ENCODE assay signal across 18 cellular contexts in the genomic region with DNA sequence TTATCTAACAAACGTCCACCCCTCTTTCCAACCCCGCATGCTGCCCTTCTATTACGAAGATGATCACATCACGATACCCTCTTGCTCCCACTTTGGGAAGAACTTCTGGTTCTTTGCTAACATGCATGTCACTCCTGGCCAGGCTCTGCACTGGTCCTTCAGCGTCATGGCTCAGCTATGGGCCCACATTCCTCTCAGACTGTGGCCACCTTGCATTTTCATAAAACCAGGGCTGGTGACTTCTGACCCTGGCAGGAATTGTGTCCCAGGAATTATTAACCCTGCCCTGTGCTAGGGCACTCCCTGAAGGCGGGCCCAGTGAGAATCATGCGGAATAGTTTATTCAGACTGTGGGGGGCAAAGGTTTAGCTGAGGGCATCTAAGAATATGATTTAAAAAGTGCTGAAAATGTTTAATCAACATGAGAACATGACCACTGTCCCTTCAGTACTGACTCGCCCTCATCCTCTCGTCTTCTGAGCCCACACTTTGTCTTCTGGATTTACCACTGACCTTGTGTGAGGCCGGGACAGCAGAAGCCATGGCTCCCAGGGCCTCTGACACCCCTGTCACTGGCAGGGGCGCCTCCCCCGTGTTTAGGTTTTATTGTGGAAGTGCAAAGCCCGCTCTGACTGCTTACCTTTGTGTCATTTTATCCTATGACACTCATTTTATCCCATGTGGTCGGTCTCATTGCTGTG. TPM values are rescaled to one million over a fixed set of nuclear protein-coding genes. Genes with fewer than 3 reads are reported as not detected.
A peak's percentile ranks its signal among the peaks of the same experiment; 100 is the strongest.
DNase-seq lines count a peak whose midpoint lies in the region; ATAC-seq, FAIRE-seq and TF ChIP-seq lines count a peak whose summit lies in the region.
"Had no signal": no experiment of that assay in that cellular context is flagged by ENCODE, and none has a peak within 500 bp of the region (broad histone marks: within the 10 kb centered on the region; RNA-seq: fewer than 3 reads in every experiment).

No MANE protein-coding gene starts in this region.

- no peak overlapping the region for H3K4me3 ChIP-seq in adrenal gland
- no peak overlapping the region for H3K4me3 ChIP-seq in skin epidermis
- H3K4me3 ChIP-seq: GM12878, psoas muscle had no signal

- intact Hi-C loops in adrenal gland (cut with DNase I), result no loop called here
- intact Hi-C loops in activated CD4-positive, alpha-beta memory T cell treated with anti-CD3 and anti-CD28 coated beads for 36 hours (cut with micrococcal nuclease), result no loop called here

- no peaks in the 10 kb centered on the region for H3K4me1 Mint-ChIP-seq in activated CD4-positive, alpha-beta memory T cell treated with anti-CD3 and anti-CD28 coated beads for 36 hours (ENCODE audit: low read depth)
- peaks cover 12% of the 10 kb centered on the region for H3K4me1 Mint-ChIP-seq in osteocyte (ENCODE audit: unreplicated experiment)

- no peak overlapping the region for H3K27ac Mint-ChIP-seq in activated CD4-positive, alpha-beta memory T cell treated with anti-CD3 and anti-CD28 coated beads for 36 hours
- H3K27ac Mint-ChIP-seq in osteocyte (ENCODE audit: unreplicated experiment), result no peak overlapping the region

- H3K9me3 Mint-ChIP-seq in activated CD4-positive, alpha-beta memory T cell treated with anti-CD3 and anti-CD28 coated beads for 36 hours, result no peaks in the 10 kb centered on the region
- H3K9me3 Mint-ChIP-seq in osteocyte (ENCODE audit: unreplicated experiment), result peaks cover 3% of the 10 kb centered on the region

- H3K27ac ChIP-seq in adrenal gland (peak overlapping the region in 4 of 5 donors; percentile 57 to 83 (median 64)), foreskin keratinocyte (peak overlapping the region; percentile 16), skin epidermis (peak overlapping the region in 18 of 21 experiments; percentile 4 to 81 (median 30))
- H3K27ac ChIP-seq: psoas muscle, WERI-Rb-1 had no signal

- H3K4me3 Mint-ChIP-seq in activated CD4-positive, alpha-beta memory T cell treated with anti-CD3 and anti-CD28 coated beads for 36 hours, result no peak overlapping the region
- no peak overlapping the region for H3K4me3 Mint-ChIP-seq in osteocyte (ENCODE audit: unreplicated experiment)

- no peak for FAIRE-seq in HTR-8/SVneo (lab: Jason Lieb, UNC)
- FAIRE-seq: GM12878, H54 had no signal

- no peaks in the 10 kb centered on the region for H3K36me3 ChIP-seq in adrenal gland (replicated peaks in 1 of 2)
- H3K36me3 ChIP-seq: WERI-Rb-1 had no signal

- DNase-seq in EL (peak; percentile 29), adrenal gland (no peak), foreskin keratinocyte (no peak), HTR-8/SVneo (ENCODE audit: insufficient read length, low spot score) (no peak), osteocyte (ENCODE audit: extremely low spot score, unreplicated experiment) (no peak), NCI-H69 (lab: John Stamatoyannopoulos, UW) (no peak)
- no peak for DNase-seq in activated CD4-positive, alpha-beta memory T cell treated with anti-CD3 and anti-CD28 coated beads for 36 hours
- DNase-seq: activated effector memory CD4-positive, alpha-beta T cell treated with anti-CD3 and anti-CD28 coated beads, Interleukin-2, amount 50 U/mL, for 16 hours; anterior cingulate cortex; MM.1S; NCI-H1930; WERI-Rb-1 had no signal

- no peak for TF ChIP-seq POLR2A in adrenal gland (IDR thresholded peaks at IDR 0.05)

- CTCF ChIA-PET in activated CD4-positive, alpha-beta memory T cell treated with anti-CD3 and anti-CD28 coated beads for 36 hours (lab: Charles Lee), result no interaction called here

- POLR2A ChIA-PET in activated CD4-positive, alpha-beta memory T cell treated with anti-CD3 and anti-CD28 coated beads for 36 hours (lab: Charles Lee), result no interaction called here

- no peak for ATAC-seq in foreskin keratinocyte
- ATAC-seq: GM12878 had no signal

- TF ChIP-seq CTCF in adrenal gland (IDR thresholded peaks at IDR 0.05) (no peak), foreskin keratinocyte (conservative IDR thresholded peaks at IDR 0.05) (no peak), osteocyte (IDR thresholded peaks at IDR 0.05) (no peak)

- H3K9me3 ChIP-seq in adrenal gland (replicated peaks in 1 of 3), result no peaks in the 10 kb centered on the region
- H3K9me3 ChIP-seq: psoas muscle had no signal

- H3K27me3 ChIP-seq in adrenal gland (no peaks in the 10 kb centered on the region), foreskin keratinocyte (no peaks in the 10 kb centered on the region)

- 82 to 85% (median 83%) methylated on average over 13 to 14 of the region's 14 CpGs for WGBS in adrenal gland, 4 donors

- peaks cover 9% of the 10 kb centered on the region for H3K27me3 Mint-ChIP-seq in activated CD4-positive, alpha-beta memory T cell treated with anti-CD3 and anti-CD28 coated beads for 36 hours
- H3K27me3 Mint-ChIP-seq in osteocyte (ENCODE audit: unreplicated experiment), result peaks cover 5% of the 10 kb centered on the region

- no peaks in the 10 kb centered on the region for H3K36me3 Mint-ChIP-seq in activated CD4-positive, alpha-beta memory T cell treated with anti-CD3 and anti-CD28 coated beads for 36 hours
- no peaks in the 10 kb centered on the region for H3K36me3 Mint-ChIP-seq in osteocyte (ENCODE audit: unreplicated experiment)

- H3K4me1 ChIP-seq in adrenal gland (replicated peaks in 1 of 2) (peaks cover 0 to 8% of the 10 kb centered on the region in 2 donors), foreskin keratinocyte (peaks cover 55% of the 10 kb centered on the region)
- H3K4me1 ChIP-seq: psoas muscle had no signal

RNA-seq across cellular contexts. Expression of a gene that starts 38.1 kb away (rescaled TPM):
- total RNA-seq in adrenal gland (10 to 100 TPM in 7 of 8 donors, 1 to 10 TPM in 1; 9.8 to 72.7 (median 27.0) TPM), foreskin keratinocyte (345 and 346 TPM in 2 replicates), osteocyte (650 and 687 TPM in 2 replicates)
- polyA plus RNA-seq in adrenal gland (1 to 10 TPM; 5.6 to 7.9 (median 6.1) TPM), foreskin keratinocyte (85.3 and 98.3 TPM in 2 replicates)
- total RNA-seq in activated CD4-positive, alpha-beta memory T cell treated with anti-CD3 and anti-CD28 coated beads for 36 hours, result not detected
- total RNA-seq: activated CD8-positive, alpha-beta memory T cell treated with anti-CD3 and anti-CD28 coated beads for 36 hours; NCI-H460 had no signal

Comparison
In these comparisons a context has a peak if more than half of its experiments do, and no peak if none do; other contexts are left out.
1. RNA of a gene that starts 38.1 kb away (total RNA-seq): 650 to 687 TPM in osteocyte, 345 to 346 TPM in foreskin keratinocyte and 9.8 to 72.7 TPM in adrenal gland; not detected in activated CD4-positive, alpha-beta memory T cell treated with anti-CD3 and anti-CD28 coated beads for 36 hours; every median in the first group is over 10 times any median in the second.
2. Peak in every context shown above with its lines, with median percentiles within 50 percentile points of each other: H3K27ac ChIP-seq.